In the genomic region with DNA sequence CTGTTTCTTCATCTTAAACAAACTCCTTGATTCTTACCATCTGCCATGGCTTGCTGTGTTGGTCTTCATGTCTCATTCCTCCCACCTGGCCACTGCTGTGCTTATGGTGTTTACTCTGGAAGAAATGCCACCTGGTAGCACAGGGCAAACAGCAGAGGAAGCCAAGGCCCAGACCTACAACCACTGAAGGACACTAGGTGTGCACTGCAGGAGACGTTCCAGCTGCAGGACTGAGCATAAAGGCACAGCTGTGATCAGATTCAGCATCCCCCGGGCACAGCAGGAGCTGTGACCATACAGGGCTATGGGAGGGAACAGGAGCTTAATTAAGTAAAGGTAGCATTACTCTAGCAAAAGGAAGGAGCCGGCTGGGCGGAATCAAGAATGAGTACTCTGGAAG, we compare ENCODE assay signal across 1 cellular context.
TF ChIP-seq lines count a peak whose summit lies in the region.

No MANE protein-coding gene starts in this region.

TF ChIP-seq in Ishikawa, 13 proteins besides CTCF, POLR2A, EP300 and RAD21 (continued from another document):
- TF ChIP-seq, protein P1, sequence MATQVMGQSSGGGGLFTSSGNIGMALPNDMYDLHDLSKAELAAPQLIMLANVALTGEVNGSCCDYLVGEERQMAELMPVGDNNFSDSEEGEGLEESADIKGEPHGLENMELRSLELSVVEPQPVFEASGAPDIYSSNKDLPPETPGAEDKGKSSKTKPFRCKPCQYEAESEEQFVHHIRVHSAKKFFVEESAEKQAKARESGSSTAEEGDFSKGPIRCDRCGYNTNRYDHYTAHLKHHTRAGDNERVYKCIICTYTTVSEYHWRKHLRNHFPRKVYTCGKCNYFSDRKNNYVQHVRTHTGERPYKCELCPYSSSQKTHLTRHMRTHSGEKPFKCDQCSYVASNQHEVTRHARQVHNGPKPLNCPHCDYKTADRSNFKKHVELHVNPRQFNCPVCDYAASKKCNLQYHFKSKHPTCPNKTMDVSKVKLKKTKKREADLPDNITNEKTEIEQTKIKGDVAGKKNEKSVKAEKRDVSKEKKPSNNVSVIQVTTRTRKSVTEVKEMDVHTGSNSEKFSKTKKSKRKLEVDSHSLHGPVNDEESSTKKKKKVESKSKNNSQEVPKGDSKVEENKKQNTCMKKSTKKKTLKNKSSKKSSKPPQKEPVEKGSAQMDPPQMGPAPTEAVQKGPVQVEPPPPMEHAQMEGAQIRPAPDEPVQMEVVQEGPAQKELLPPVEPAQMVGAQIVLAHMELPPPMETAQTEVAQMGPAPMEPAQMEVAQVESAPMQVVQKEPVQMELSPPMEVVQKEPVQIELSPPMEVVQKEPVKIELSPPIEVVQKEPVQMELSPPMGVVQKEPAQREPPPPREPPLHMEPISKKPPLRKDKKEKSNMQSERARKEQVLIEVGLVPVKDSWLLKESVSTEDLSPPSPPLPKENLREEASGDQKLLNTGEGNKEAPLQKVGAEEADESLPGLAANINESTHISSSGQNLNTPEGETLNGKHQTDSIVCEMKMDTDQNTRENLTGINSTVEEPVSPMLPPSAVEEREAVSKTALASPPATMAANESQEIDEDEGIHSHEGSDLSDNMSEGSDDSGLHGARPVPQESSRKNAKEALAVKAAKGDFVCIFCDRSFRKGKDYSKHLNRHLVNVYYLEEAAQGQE (IDR thresholded peaks at IDR 0.05; ENCODE audit: low read depth), result no peak
- TF ChIP-seq TEAD4 (IDR thresholded peaks at IDR 0.05), result peak; percentile 28; the same call in 1 of the 2 replicates
- TF ChIP-seq CEBPB (IDR thresholded peaks at IDR 0.05), result no peak
- no peak for TF ChIP-seq CREB1 (IDR thresholded peaks at IDR 0.05; ENCODE audit: low read depth)
